Comparison of ENCODE assay signal across 17 cellular contexts in the genomic region with DNA sequence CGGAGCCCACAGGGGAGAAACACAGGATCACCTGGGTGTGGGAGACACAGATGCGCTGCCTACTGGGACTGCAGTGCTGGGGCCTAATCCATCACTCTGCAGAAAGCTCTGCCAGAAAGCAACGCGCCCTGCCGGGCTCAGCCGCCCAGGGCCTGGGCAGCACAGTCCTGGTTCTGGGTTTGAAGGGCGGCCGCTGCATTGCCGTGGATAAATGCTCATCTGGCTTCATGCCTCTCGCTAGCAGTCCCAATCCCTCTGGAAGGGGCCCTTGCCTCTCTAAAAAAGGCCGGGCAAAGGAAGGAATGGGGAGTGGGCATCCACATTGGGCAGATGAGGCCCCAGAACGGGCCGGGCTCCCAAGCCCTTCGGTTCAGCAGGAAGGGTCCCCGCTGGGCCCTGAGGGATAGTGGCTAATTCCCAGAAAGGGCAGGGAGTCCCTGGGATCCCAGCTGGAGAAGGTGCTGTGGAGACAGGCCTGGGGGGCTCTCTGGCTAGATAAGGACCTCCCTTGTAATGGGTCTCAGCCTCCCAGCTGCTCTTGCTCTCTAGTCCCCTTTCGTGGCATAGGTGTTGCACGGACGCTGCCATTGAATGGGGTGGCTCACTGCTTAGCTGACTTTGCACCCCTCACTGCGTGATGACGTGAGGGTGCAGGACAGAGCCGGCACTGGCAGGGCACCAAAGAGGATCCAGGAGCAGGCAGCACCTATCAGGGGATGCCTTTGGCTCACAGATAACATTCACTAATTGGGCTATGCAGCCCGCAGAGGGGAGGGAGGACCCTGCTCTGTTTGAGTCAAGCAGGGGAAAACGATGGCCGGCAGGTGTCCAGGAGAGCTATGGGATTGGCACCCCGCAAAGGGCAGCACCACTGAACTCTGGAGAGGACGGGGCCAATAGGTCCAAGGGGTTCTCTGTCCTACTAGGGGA.
DNase-seq lines count a peak whose midpoint lies in the region; ATAC-seq and TF ChIP-seq lines count a peak whose summit lies in the region.
"Had no signal": no experiment of that assay in that cellular context is flagged by ENCODE, and none has a peak within 500 bp of the region (broad histone marks: within the 10 kb centered on the region; RNA-seq: fewer than 3 reads in every experiment).

No MANE protein-coding gene starts in this region.

- H3K9me3 ChIP-seq in osteoblast (ENCODE audit: low read depth, low read length) = no peaks in the 10 kb centered on the region
- H3K9me3 ChIP-seq in upper lobe of right lung = no peaks in the 10 kb centered on the region
- H3K9me3 ChIP-seq: BE2C had no signal

- H3K4me3 ChIP-seq in osteoblast (ENCODE audit: insufficient read depth, low read length) (no peak overlapping the region), upper lobe of right lung (no peak overlapping the region)
- H3K4me3 ChIP-seq: K562 had no signal

- H3K27me3 ChIP-seq in osteoblast (ENCODE audit: insufficient read depth, low read length) = peaks cover 2% of the 10 kb centered on the region
- H3K27me3 ChIP-seq in upper lobe of right lung = no peaks in the 10 kb centered on the region
- H3K27me3 ChIP-seq: BE2C had no signal

- H3K27ac ChIP-seq in osteoblast (ENCODE audit: low read depth, low read length) (no peak overlapping the region), upper lobe of right lung (no peak overlapping the region)

- no peak overlapping the region for H3K27ac Mint-ChIP-seq in naive thymus-derived CD8-positive, alpha-beta T cell
- H3K27ac Mint-ChIP-seq: CD4-positive, CD25-positive, alpha-beta regulatory T cell; H9 had no signal

- H3K4me1 Mint-ChIP-seq in naive thymus-derived CD8-positive, alpha-beta T cell = peaks cover 0 to 2% (median 0%) of the 10 kb centered on the region in 4 donors
- H3K4me1 Mint-ChIP-seq: CD4-positive, CD25-positive, alpha-beta regulatory T cell; CD8-positive, alpha-beta memory T cell had no signal

- H3K4me2 ChIP-seq in osteoblast (ENCODE audit: insufficient read depth, low read length) = no peak overlapping the region

- intact Hi-C loops in upper lobe of right lung (cut with DNase I) = no loop called here

- H3K27me3 Mint-ChIP-seq in naive thymus-derived CD8-positive, alpha-beta T cell = peaks cover 0 to 4% (median 0%) of the 10 kb centered on the region in 5 donors
- H3K27me3 Mint-ChIP-seq: CD4-positive, CD25-positive, alpha-beta regulatory T cell had no signal

- H3K9me3 Mint-ChIP-seq in naive thymus-derived CD8-positive, alpha-beta T cell = peaks cover 0 to 3% (median 0%) of the 10 kb centered on the region in 9 donors
- H3K9me3 Mint-ChIP-seq: CD4-positive, CD25-positive, alpha-beta regulatory T cell had no signal

- no peak overlapping the region for H2AFZ ChIP-seq in osteoblast (ENCODE audit: low read length)

- H3K79me2 ChIP-seq in osteoblast (ENCODE audit: insufficient read depth, low read length) = no peaks in the 10 kb centered on the region

- peak; percentile 18 for ATAC-seq in esophagus mucosa
- ATAC-seq in upper lobe of right lung = peak; percentile 16
- ATAC-seq in HG03025 (IDR thresholded peaks at IDR 0.05; ENCODE audit: low FRiP score, unreplicated experiment) = no peak
- no peak for ATAC-seq in GM21723 (IDR thresholded peaks at IDR 0.05; ENCODE audit: unreplicated experiment)
- no peak for ATAC-seq in naive thymus-derived CD8-positive, alpha-beta T cell
- ATAC-seq: K562 had no signal

- H3K4me3 Mint-ChIP-seq in naive thymus-derived CD8-positive, alpha-beta T cell = no peak overlapping the region
- H3K4me3 Mint-ChIP-seq: CD4-positive, CD25-positive, alpha-beta regulatory T cell; CD8-positive, alpha-beta memory T cell; H9 had no signal

- TF ChIP-seq CTCF in osteoblast (IDR thresholded peaks at IDR 0.05; ENCODE audit: extremely low read depth, low read depth, low read length) (no peak), upper lobe of right lung (IDR thresholded peaks at IDR 0.05) (no peak)

- no peaks in the 10 kb centered on the region for H3K36me3 ChIP-seq in osteoblast (ENCODE audit: insufficient read depth, low read length)
- H3K36me3 ChIP-seq in upper lobe of right lung = no peaks in the 10 kb centered on the region
- H3K36me3 ChIP-seq: BE2C had no signal

- DNase-seq in ecto neural progenitor cell (ENCODE audit: low spot score) (peak; percentile 42), osteoblast (ENCODE audit: insufficient read length, low spot score, missing footprints) (peak; percentile 77), upper lobe of right lung (no peak)
- no peak for DNase-seq in naive thymus-derived CD8-positive, alpha-beta T cell
- DNase-seq: ACHN; BE2C; C1 segment of cervical spinal cord; CD4-positive, CD25-positive, alpha-beta regulatory T cell; CD8-positive, alpha-beta memory T cell; COR-L47; GOT3; H9; IMR-90 had no signal

- POLR2A ChIA-PET in naive thymus-derived CD8-positive, alpha-beta T cell (lab: Charles Lee) = no interaction called here

- H3K4me1 ChIP-seq in osteoblast (ENCODE audit: insufficient read depth, low read length) (no peaks in the 10 kb centered on the region), upper lobe of right lung (no peaks in the 10 kb centered on the region)
- H3K4me1 ChIP-seq: BE2C had no signal

- H4K20me1 ChIP-seq in osteoblast (ENCODE audit: insufficient read depth, low read length) = no peaks in the 10 kb centered on the region

- no peaks in the 10 kb centered on the region for H3K36me3 Mint-ChIP-seq in naive thymus-derived CD8-positive, alpha-beta T cell
- H3K36me3 Mint-ChIP-seq: CD4-positive, CD25-positive, alpha-beta regulatory T cell; CD8-positive, alpha-beta memory T cell had no signal

Comparison
In these comparisons a context has a peak if more than half of its experiments do, and no peak if none do; other contexts are left out.
1. DNase-seq: peak in ecto neural progenitor cell (single experiment) and osteoblast (single experiment); none in upper lobe of right lung (single experiment) and naive thymus-derived CD8-positive, alpha-beta T cell (0 of 10).
2. ATAC-seq: peak in esophagus mucosa (single experiment) and upper lobe of right lung (single experiment); none in HG03025 (single experiment), GM21723 (single experiment) and naive thymus-derived CD8-positive, alpha-beta T cell (0 of 2).